8 cellular contexts compared by ENCODE assay signal in genomic region chr1:87328121-87329050, GRCh38.
DNase-seq lines count a peak whose midpoint lies in the region; ATAC-seq lines count a peak whose summit lies in the region.

Gene LMO4 (plus strand): TSS chr1:87328880. CDS start chr1:87332016, 3,136 bp downstream.

- ATAC-seq in GM19328 (IDR thresholded peaks at IDR 0.05; ENCODE audit: unreplicated experiment) = peak; percentile 78
- ATAC-seq in HG03469 (IDR thresholded peaks at IDR 0.05; ENCODE audit: unreplicated experiment) = peak; percentile 87

- H3K4me2 ChIP-seq in BLaER1 treated with 17β-estradiol and CSF1 and Interleukin-3, amounts not matched to agents 10 nM and 100 nM = peak within 1 kb of the TSS; percentile 90 to 99 (median 96)

- peaks cover 11 to 28% (median 19%) of the 10 kb centered on the region in 11 experiments; a peak in 21 of 22 replicates for H4K20me1 ChIP-seq in BLaER1 treated with 17β-estradiol and CSF1 and Interleukin-3, amounts not matched to agents 10 nM and 100 nM

- peak within 1 kb of the TSS; percentile 78 to 97 (median 93) for H3K27ac ChIP-seq in BLaER1 treated with 17β-estradiol and CSF1 and Interleukin-3, amounts not matched to agents 10 nM and 100 nM
- peak within 1 kb of the TSS; percentile 94 for H3K27ac ChIP-seq in cingulate gyrus (ENCODE audit: low read depth, low read length)

- peaks cover 0 to 17% (median 13%) of the 10 kb centered on the region in 11 experiments; a peak in 16 of 22 replicates for H3K36me3 ChIP-seq in BLaER1 treated with 17β-estradiol and CSF1 and Interleukin-3, amounts not matched to agents 10 nM and 100 nM

- H3K9ac ChIP-seq in BLaER1 treated with 17β-estradiol and CSF1 and Interleukin-3, amounts not matched to agents 10 nM and 100 nM = peak within 1 kb of the TSS; percentile 88 to 97 (median 95)

- H3K4me1 ChIP-seq in BLaER1 treated with 17β-estradiol and CSF1 and Interleukin-3, amounts not matched to agents 10 nM and 100 nM = peaks cover 16 to 42% (median 29%) of the 10 kb centered on the region in 10 experiments

- DNase-seq in NCI-H526 (lab: John Stamatoyannopoulos, UW) = peak; percentile 94 to 98
- DNase-seq in activated CD4-positive, alpha-beta T cell treated with anti-CD3 and anti-CD28 coated beads for 48 hours = peak; percentile 87
- peak; percentile 99 for DNase-seq in kidney tubule cell (ENCODE audit: low spot score)
- peak; percentile 53 to 76 (median 64) for DNase-seq in stimulated activated CD4-positive, alpha-beta T cell treated with anti-CD3 and anti-CD28 coated beads, Interleukin-1b, Interleukin-23, amount 100 ng/mL, for 24 hours (ENCODE audit: low read depth in 4 of 4, low spot score in 1 of 4)

- no peaks in the 10 kb centered on the region for H3K9me3 ChIP-seq in BLaER1 treated with 17β-estradiol and CSF1 and Interleukin-3, amounts not matched to agents 10 nM and 100 nM (replicated peaks in 1 of 11)

- H3K27me3 ChIP-seq in BLaER1 treated with 17β-estradiol and CSF1 and Interleukin-3, amounts not matched to agents 10 nM and 100 nM = no peaks in the 10 kb centered on the region

- H3K4me3 ChIP-seq in BLaER1 treated with 17β-estradiol and CSF1 and Interleukin-3, amounts not matched to agents 10 nM and 100 nM = peak within 1 kb of the TSS; percentile 69 to 87 (median 77)

Comparison
In these comparisons a context has a peak if more than half of its experiments do, and no peak if none do; other contexts are left out.
1. Peak in every context shown above with its lines: DNase-seq, ATAC-seq, H3K4me3 ChIP-seq and H3K27ac ChIP-seq.